ENCODE assay signal across 14 cellular contexts in the genomic region with DNA sequence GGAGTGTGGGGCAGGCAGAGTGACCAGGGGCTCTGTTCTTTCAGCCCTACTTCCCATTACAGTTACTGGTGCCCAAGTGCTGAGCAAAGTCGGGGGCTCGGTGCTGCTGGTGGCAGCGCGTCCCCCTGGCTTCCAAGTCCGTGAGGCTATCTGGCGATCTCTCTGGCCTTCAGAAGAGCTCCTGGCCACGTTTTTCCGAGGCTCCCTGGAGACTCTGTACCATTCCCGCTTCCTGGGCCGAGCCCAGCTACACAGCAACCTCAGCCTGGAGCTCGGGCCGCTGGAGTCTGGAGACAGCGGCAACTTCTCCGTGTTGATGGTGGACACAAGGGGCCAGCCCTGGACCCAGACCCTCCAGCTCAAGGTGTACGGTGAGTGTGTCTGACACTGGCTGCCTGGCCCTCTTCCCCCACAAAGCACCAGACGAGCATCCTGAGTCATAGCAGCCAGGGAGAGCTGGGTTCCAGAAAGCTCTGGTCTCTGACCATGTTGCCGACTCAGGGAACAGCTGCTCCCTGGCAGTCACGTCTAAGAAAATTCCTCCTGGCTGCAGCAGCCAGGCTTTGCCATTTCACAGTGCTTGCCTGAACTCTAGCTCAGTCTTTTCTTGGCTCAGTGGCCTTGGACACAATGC. TPM values are rescaled to one million over a fixed set of nuclear protein-coding genes. Genes with fewer than 3 reads are reported as not detected.
DNase-seq lines count a peak whose midpoint lies in the region; ATAC-seq and TF ChIP-seq lines count a peak whose summit lies in the region.
"Had no signal": no experiment of that assay in that cellular context is flagged by ENCODE, and none has a peak within 500 bp of the region (broad histone marks: within the 10 kb centered on the region; RNA-seq: fewer than 3 reads in every experiment).

No MANE protein-coding gene starts in this region.

- H3K4me3 ChIP-seq in mammary epithelial cell (replicated peaks in 1 of 3; ENCODE audit: insufficient read depth in 1 of 3, low read depth in 2 of 3, low read length in 3 of 3), result no peak overlapping the region

- H3K27ac ChIP-seq in mammary epithelial cell (ENCODE audit: insufficient read depth, low read depth, low read length), result no peak overlapping the region

- no peaks in the 10 kb centered on the region for H3K36me3 ChIP-seq in mammary epithelial cell (ENCODE audit: insufficient read depth, low read length)

- no peak overlapping the region for H3K4me2 ChIP-seq in mammary epithelial cell (ENCODE audit: insufficient read depth, low read depth, low read length)

- in situ Hi-C loops in mammary epithelial cell (cut with MboI; ENCODE audit: low sequenced_read_pairs in 2 of 2), result no loop called here

- no peak for ATAC-seq in HG02970 (IDR thresholded peaks at IDR 0.05; ENCODE audit: low FRiP score, unreplicated experiment)
- no peak for ATAC-seq in HG02852 (IDR thresholded peaks at IDR 0.05; ENCODE audit: unreplicated experiment)

- no peaks in the 10 kb centered on the region for H3K27me3 ChIP-seq in mammary epithelial cell (ENCODE audit: insufficient read depth, low read length)

- dilution Hi-C loops in mammary epithelial cell (cut with HindIII; ENCODE audit: low sequenced_read_pairs), result no loop called here

- no peak overlapping the region for H2AFZ ChIP-seq in mammary epithelial cell (ENCODE audit: low read depth, low read length)

- intact Hi-C loops in MCF 10A (cut with micrococcal nuclease) (no loop called here), mammary epithelial cell (cut with micrococcal nuclease) (no loop called here)

- BruUV-seq in MCF 10A (replicated peaks; lab: Mats Ljungman, UMichigan) (no TSS peak), mammary epithelial cell (replicated peaks; lab: Mats Ljungman, UMichigan) (no TSS peak)

- WGBS in mammary epithelial cell (ENCODE audit: low coverage, missing lambda C conversion rate), result 78% methylated on average over 8 of the region's 18 CpGs

- H3K36me3 Mint-ChIP-seq in MCF 10A (ENCODE audit: insufficient read depth, unreplicated experiment) (no peaks in the 10 kb centered on the region), chondrocyte (ENCODE audit: low read depth) (no peaks in the 10 kb centered on the region)
- H3K36me3 Mint-ChIP-seq in activated naive CD4-positive, alpha-beta T cell treated with anti-CD3 and anti-CD28 coated beads, Interleukin-2, amount 10 ng/mL, durations not matched to agents 7 days and 5 days, result peaks cover 13% of the 10 kb centered on the region

- peak; percentile 25 for DNase-seq in MCF 10A (ENCODE audit: unreplicated experiment)
- DNase-seq in mammary epithelial cell, result no peak
- no peak for DNase-seq in chondrocyte (ENCODE audit: low spot score)
- peak; percentile 88 for DNase-seq in islet precursor cell
- no peak for DNase-seq in activated naive CD4-positive, alpha-beta T cell treated with anti-CD3 and anti-CD28 coated beads, Interleukin-2, amount 10 ng/mL, durations not matched to agents 7 days and 5 days
- no peak for DNase-seq in NCI-H1092 treated with DMSO at 0.1 percent for 48 hours (lab: John Stamatoyannopoulos, UW)
- DNase-seq: activated naive CD8-positive, alpha-beta T cell treated with anti-CD3 and anti-CD28 coated beads, Interleukin-2, amount 10 ng/mL, durations not matched to agents 7 days and 5 days; DMS79; stimulated activated naive CD4-positive, alpha-beta T cell had no signal

- H3K4me1 Mint-ChIP-seq in MCF 10A (ENCODE audit: insufficient read depth, unreplicated experiment) (peaks cover 5% of the 10 kb centered on the region), chondrocyte (ENCODE audit: low read depth) (peaks cover 23% of the 10 kb centered on the region)
- peaks cover 43% of the 10 kb centered on the region for H3K4me1 Mint-ChIP-seq in activated naive CD4-positive, alpha-beta T cell treated with anti-CD3 and anti-CD28 coated beads, Interleukin-2, amount 10 ng/mL, durations not matched to agents 7 days and 5 days

- H4K20me1 ChIP-seq in mammary epithelial cell (ENCODE audit: insufficient read depth, low read length), result no peaks in the 10 kb centered on the region

- POLR2A ChIA-PET in MCF 10A (lab: Yijun Ruan, JAX), result no interaction called here

- H3K9ac ChIP-seq in mammary epithelial cell (ENCODE audit: insufficient read depth, low read length), result no peak overlapping the region

- H3K4me1 ChIP-seq in mammary epithelial cell (ENCODE audit: insufficient read depth, low read length), result no peaks in the 10 kb centered on the region

- H3K9me3 Mint-ChIP-seq in MCF 10A (ENCODE audit: unreplicated experiment) (no peaks in the 10 kb centered on the region), chondrocyte (ENCODE audit: low read depth) (no peaks in the 10 kb centered on the region)
- H3K9me3 Mint-ChIP-seq in activated naive CD4-positive, alpha-beta T cell treated with anti-CD3 and anti-CD28 coated beads, Interleukin-2, amount 10 ng/mL, durations not matched to agents 7 days and 5 days, result peaks cover 19% of the 10 kb centered on the region
- H3K9me3 Mint-ChIP-seq: endodermal cell, nephron progenitor cell had no signal

- no peak for TF ChIP-seq CTCF in MCF 10A (IDR thresholded peaks at IDR 0.05; ENCODE audit: unreplicated experiment)
- no peak for TF ChIP-seq CTCF in mammary epithelial cell (conservative IDR thresholded peaks at IDR 0.05 in 1 of 2, IDR thresholded peaks at IDR 0.05 in 1 of 2; ENCODE audit: extremely low read depth in 1 of 2, insufficient read depth in 1 of 2, low read depth in 1 of 2, low read length in 2 of 2)
- TF ChIP-seq CTCF in chondrocyte (IDR thresholded peaks at IDR 0.05), result no peak

- H3K9me3 ChIP-seq in mammary epithelial cell (replicated peaks; ENCODE audit: insufficient read depth, low read length), result no peaks in the 10 kb centered on the region

- no peaks in the 10 kb centered on the region for H3K79me2 ChIP-seq in mammary epithelial cell (ENCODE audit: insufficient read depth, low read length)

- no peaks in the 10 kb centered on the region for H3K27me3 Mint-ChIP-seq in MCF 10A (ENCODE audit: insufficient read depth, unreplicated experiment)
- no peaks in the 10 kb centered on the region for H3K27me3 Mint-ChIP-seq in chondrocyte (ENCODE audit: low read depth)
- H3K27me3 Mint-ChIP-seq in activated naive CD4-positive, alpha-beta T cell treated with anti-CD3 and anti-CD28 coated beads, Interleukin-2, amount 10 ng/mL, durations not matched to agents 7 days and 5 days, result peaks cover 27% of the 10 kb centered on the region

- H3K4me3 Mint-ChIP-seq in MCF 10A (ENCODE audit: unreplicated experiment) (no peak overlapping the region), chondrocyte (ENCODE audit: unreplicated experiment) (no peak overlapping the region)
- H3K4me3 Mint-ChIP-seq in activated naive CD4-positive, alpha-beta T cell treated with anti-CD3 and anti-CD28 coated beads, Interleukin-2, amount 10 ng/mL, durations not matched to agents 7 days and 5 days, result no peak overlapping the region
- H3K4me3 Mint-ChIP-seq: activated naive CD8-positive, alpha-beta T cell treated with anti-CD3 and anti-CD28 coated beads, Interleukin-2, amount 10 ng/mL, durations not matched to agents 7 days and 5 days; endodermal cell; nephron progenitor cell had no signal

- H3K27ac Mint-ChIP-seq in MCF 10A (ENCODE audit: low read depth, unreplicated experiment) (no peak overlapping the region), chondrocyte (ENCODE audit: unreplicated experiment) (peak overlapping the region; percentile 45)
- no peak overlapping the region for H3K27ac Mint-ChIP-seq in activated naive CD4-positive, alpha-beta T cell treated with anti-CD3 and anti-CD28 coated beads, Interleukin-2, amount 10 ng/mL, durations not matched to agents 7 days and 5 days
- H3K27ac Mint-ChIP-seq: endodermal cell, nephron progenitor cell had no signal

- CTCF ChIA-PET in MCF 10A (lab: Yijun Ruan, JAX), result interaction anchor here (0.9 to 7.1 kb wide), 4 partner anchors 31 to 633 kb away, joined by 3 to 54 read pairs (median 4); no protein-coding TSS in a partner anchor
- CTCF ChIA-PET in mammary epithelial cell (lab: Charles Lee; ENCODE audit: low non-redundant PET), result no interaction called here
- CTCF ChIA-PET in activated naive CD4-positive, alpha-beta T cell treated with anti-CD3 and anti-CD28 coated beads, Interleukin-2, amount 10 ng/mL, durations not matched to agents 7 days and 5 days (lab: Charles Lee), result interaction anchor here (0.9 to 2.4 kb wide), 4 partner anchors 21 to 62 kb away, joined by 3 to 11 read pairs (median 6); no protein-coding TSS in a partner anchor

RNA-seq across cellular contexts. Expression of a gene that starts 3.3 kb away (rescaled TPM):
- total RNA-seq in MCF 10A (2022), result not detected in 2 replicates
- not detected for total RNA-seq in mammary epithelial cell
- not detected for polyA plus RNA-seq in mammary epithelial cell
- polyA minus RNA-seq in mammary epithelial cell, result not detected
- total RNA-seq in chondrocyte, result not detected in 3 replicates
- total RNA-seq: endodermal cell had no signal

RNA-seq across cellular contexts. Expression of a gene that starts 27.8 kb away (rescaled TPM):
- total RNA-seq in MCF 10A (2022) (not detected in 2 replicates), mammary epithelial cell (not detected), chondrocyte (not detected in 3 replicates)
- polyA plus RNA-seq in mammary epithelial cell, result not detected
- polyA minus RNA-seq in mammary epithelial cell, result not detected
- total RNA-seq: endodermal cell; T-helper 2 cell treated with Interferon-gamma antibody and Interleukin-4, amounts not matched to agents 100 ng/mL and 5 ng/mL, for 36 hours had no signal

RNA-seq across cellular contexts. Expression of a gene that starts 32.5 kb away (rescaled TPM):
- total RNA-seq in MCF 10A (2022) (not detected in 2 replicates), mammary epithelial cell (not detected), chondrocyte (not detected in 3 replicates)
- not detected for polyA plus RNA-seq in mammary epithelial cell
- not detected for polyA minus RNA-seq in mammary epithelial cell
- total RNA-seq: activated naive CD8-positive, alpha-beta T cell treated with anti-CD3 and anti-CD28 coated beads, Interleukin-2, amount 10 ng/mL, durations not matched to agents 7 days and 5 days; endodermal cell; T-helper 2 cell treated with Interferon-gamma antibody and Interleukin-4, amounts not matched to agents 100 ng/mL and 5 ng/mL, for 36 hours had no signal

RNA-seq across cellular contexts. Expression of a gene that starts 49.2 kb away (rescaled TPM):
- total RNA-seq in MCF 10A (2022) (119 and 178 TPM in 2 replicates), mammary epithelial cell (10 to 100 TPM; 32.1 to 39.5 TPM), chondrocyte (15.4 to 21.3 TPM (median 16.9 TPM) in 3 replicates)
- polyA plus RNA-seq in mammary epithelial cell, result 44.4 TPM
- polyA minus RNA-seq in mammary epithelial cell, result 14.7 TPM

Comparison
In these comparisons a context has a peak if more than half of its experiments do, and no peak if none do; other contexts are left out.
1. DNase-seq: peak in MCF 10A (single experiment) and islet precursor cell (single experiment); none in mammary epithelial cell (single experiment), chondrocyte (single experiment), activated naive CD4-positive, alpha-beta T cell treated with anti-CD3 and anti-CD28 coated beads, Interleukin-2, amount 10 ng/mL, durations not matched to agents 7 days and 5 days (single experiment) and NCI-H1092 treated with DMSO at 0.1 percent for 48 hours (single experiment).